In genomic region chr18:44895176-44895798, GRCh38 we compare ENCODE assay signal across 9 cellular contexts.
A peak's percentile ranks its signal among the peaks of the same experiment; 100 is the strongest.
DNase-seq lines count a peak whose midpoint lies in the region; ATAC-seq and TF ChIP-seq lines count a peak whose summit lies in the region.
"Had no signal": no experiment of that assay in that cellular context is flagged by ENCODE, and none has a peak within 500 bp of the region (broad histone marks: within the 10 kb centered on the region; RNA-seq: fewer than 3 reads in every experiment).

No MANE protein-coding gene starts in this region.

- peaks cover 52% of the 10 kb centered on the region for H3K4me1 Mint-ChIP-seq in activated naive CD8-positive, alpha-beta T cell treated with anti-CD3 and anti-CD28 coated beads, Interleukin-2, amount 50 U/mL, for 24 hours
- H3K4me1 Mint-ChIP-seq in type B pancreatic cell (ENCODE audit: unreplicated experiment), result peaks cover 27% of the 10 kb centered on the region

- CTCF ChIA-PET in HEK293 (lab: Yijun Ruan, JAX), result interaction anchor here (0.6 to 1.2 kb wide), 8 partner anchors 11 to 826 kb away, joined by 3 to 6 read pairs (median 4); no protein-coding TSS in a partner anchor

- no peak for DNase-seq in activated CD4-positive, CD25-positive, alpha-beta regulatory T cell treated with anti-CD3 and anti-CD28 coated beads, Interleukin-2, amount 50 U/mL, for 72 hours
- DNase-seq in NCI-H524 (lab: John Stamatoyannopoulos, UW) (peak; percentile 65 to 80), kidney epithelial cell (ENCODE audit: low read depth) (peak; percentile 7), type B pancreatic cell (ENCODE audit: extremely low spot score, unreplicated experiment) (no peak), dermis blood vessel endothelial cell (no peak)
- DNase-seq in activated naive CD8-positive, alpha-beta T cell treated with anti-CD3 and anti-CD28 coated beads, Interleukin-2, amount 50 U/mL, for 24 hours, result peak; percentile 41
- DNase-seq: activated naive CD8-positive, alpha-beta T cell treated with anti-CD3 and anti-CD28 coated beads, Interleukin-2, amount 10 ng/mL, durations not matched to agents 7 days and 5 days had no signal

- peak; percentile 52 to 66 for ATAC-seq in activated CD4-positive, CD25-positive, alpha-beta regulatory T cell treated with anti-CD3 and anti-CD28 coated beads, Interleukin-2, amount 50 U/mL, for 24 hours
- ATAC-seq in activated naive CD8-positive, alpha-beta T cell treated with anti-CD3 and anti-CD28 coated beads, Interleukin-2, amount 50 U/mL, for 24 hours, result peak; percentile 48

- H3K9me3 ChIP-seq in HEK293 (ENCODE audit: control insufficient read depth, insufficient read depth, low read depth, low read length), result peaks cover 3% of the 10 kb centered on the region; the same call in 1 of the 2 replicates

- no peak overlapping the region for H3K4me3 ChIP-seq in HEK293 (ENCODE audit: low read depth, low read length)
- H3K4me3 ChIP-seq in kidney epithelial cell (ENCODE audit: low read depth, low read length), result no peak overlapping the region

- no peaks in the 10 kb centered on the region for H3K27me3 ChIP-seq in kidney epithelial cell (ENCODE audit: control insufficient read depth, insufficient read depth, low read length)

- no peaks in the 10 kb centered on the region for H3K36me3 ChIP-seq in HEK293 (ENCODE audit: control insufficient read depth in 2 of 2, insufficient read depth in 1 of 2, low read length in 2 of 2)
- no peaks in the 10 kb centered on the region for H3K36me3 ChIP-seq in kidney epithelial cell (ENCODE audit: control insufficient read depth, insufficient read depth, low read length)

- peaks cover 23% of the 10 kb centered on the region for H3K9me3 Mint-ChIP-seq in activated naive CD8-positive, alpha-beta T cell treated with anti-CD3 and anti-CD28 coated beads, Interleukin-2, amount 50 U/mL, for 24 hours
- peaks cover 11% of the 10 kb centered on the region for H3K9me3 Mint-ChIP-seq in type B pancreatic cell

- H3K27ac Mint-ChIP-seq in activated naive CD8-positive, alpha-beta T cell treated with anti-CD3 and anti-CD28 coated beads, Interleukin-2, amount 50 U/mL, for 24 hours, result peak overlapping the region; percentile 94
- H3K27ac Mint-ChIP-seq in type B pancreatic cell, result no peak overlapping the region

- no peak overlapping the region for H3K4me3 Mint-ChIP-seq in activated naive CD8-positive, alpha-beta T cell treated with anti-CD3 and anti-CD28 coated beads, Interleukin-2, amount 50 U/mL, for 24 hours
- no peak overlapping the region for H3K4me3 Mint-ChIP-seq in type B pancreatic cell
- H3K4me3 Mint-ChIP-seq: activated naive CD8-positive, alpha-beta T cell treated with anti-CD3 and anti-CD28 coated beads, Interleukin-2, amount 10 ng/mL, durations not matched to agents 7 days and 5 days had no signal

- H3K36me3 Mint-ChIP-seq in activated naive CD8-positive, alpha-beta T cell treated with anti-CD3 and anti-CD28 coated beads, Interleukin-2, amount 50 U/mL, for 24 hours (ENCODE audit: low read depth), result peaks cover 25% of the 10 kb centered on the region
- H3K36me3 Mint-ChIP-seq in type B pancreatic cell, result peaks cover 22% of the 10 kb centered on the region

- no peaks in the 10 kb centered on the region for H3K27me3 Mint-ChIP-seq in activated naive CD8-positive, alpha-beta T cell treated with anti-CD3 and anti-CD28 coated beads, Interleukin-2, amount 50 U/mL, for 24 hours
- H3K27me3 Mint-ChIP-seq in type B pancreatic cell, result no peaks in the 10 kb centered on the region

- POLR2A ChIA-PET in HEK293 (lab: Yijun Ruan, JAX), result no interaction called here

- TF ChIP-seq CTCF in HEK293 (tag by site-specific recombination; IDR thresholded peaks at IDR 0.05) (peak; percentile 48; the same call in 1 of the 2 replicates), kidney epithelial cell (IDR thresholded peaks at IDR 0.05; ENCODE audit: insufficient read depth, low read length, poor library complexity, severe bottlenecking) (peak; percentile 37), type B pancreatic cell (conservative IDR thresholded peaks at IDR 0.05) (peak; percentile 55)

- H3K4me1 ChIP-seq in HEK293 (ENCODE audit: control insufficient read depth, insufficient read depth, low read length), result no peaks in the 10 kb centered on the region; the same call in 1 of the 2 replicates

- H3K27ac ChIP-seq in HEK293 (ENCODE audit: extremely low read depth, low read depth, low read length), result no peak overlapping the region

TF ChIP-seq in HEK293, 187 proteins besides CTCF, POLR2A, EP300 and RAD21:
- TF ChIP-seq ZNF580 (tag by site-specific recombination; IDR thresholded peaks at IDR 0.05) (0 out of 2 replicates have a peak, but pooled peaks have one; percentile 41), BCL11A (tag by site-specific recombination; IDR thresholded peaks at IDR 0.05; ENCODE audit: low read depth) (no peak), ZNF174 (tag by site-specific recombination; IDR thresholded peaks at IDR 0.05) (no peak), YY2 (tag by site-specific recombination; IDR thresholded peaks at IDR 0.05) (peak; percentile 52; the same call in 1 of the 2 replicates), ZNF777 (tag by site-specific recombination; IDR thresholded peaks at IDR 0.05; ENCODE audit: borderline replicate concordance) (no peak), FEZF1 (tag by site-specific recombination; IDR thresholded peaks at IDR 0.05) (peak; percentile 26; the same call in 1 of the 2 replicates), ZNF654 (tag by site-specific recombination; IDR thresholded peaks at IDR 0.05; ENCODE audit: low read depth) (peak; percentile 49), SALL2 (tag by site-specific recombination; IDR thresholded peaks at IDR 0.05; ENCODE audit: borderline replicate concordance) (no peak), ZNF24 (tag by site-specific recombination; IDR thresholded peaks at IDR 0.05) (no peak)

Comparison
In these comparisons a context has a peak if more than half of its experiments do, and no peak if none do; other contexts are left out.
1. DNase-seq: peak in NCI-H524 (2 of 2), activated naive CD8-positive, alpha-beta T cell treated with anti-CD3 and anti-CD28 coated beads, Interleukin-2, amount 50 U/mL, for 24 hours (single experiment) and kidney epithelial cell (single experiment); none in activated CD4-positive, CD25-positive, alpha-beta regulatory T cell treated with anti-CD3 and anti-CD28 coated beads, Interleukin-2, amount 50 U/mL, for 72 hours (single experiment), type B pancreatic cell (single experiment) and dermis blood vessel endothelial cell (single experiment).
2. Peak in every context shown above with its lines, with median percentiles within 50 percentile points of each other: CTCF ChIP-seq.